14 cellular contexts compared by ENCODE assay signal in the genomic region with DNA sequence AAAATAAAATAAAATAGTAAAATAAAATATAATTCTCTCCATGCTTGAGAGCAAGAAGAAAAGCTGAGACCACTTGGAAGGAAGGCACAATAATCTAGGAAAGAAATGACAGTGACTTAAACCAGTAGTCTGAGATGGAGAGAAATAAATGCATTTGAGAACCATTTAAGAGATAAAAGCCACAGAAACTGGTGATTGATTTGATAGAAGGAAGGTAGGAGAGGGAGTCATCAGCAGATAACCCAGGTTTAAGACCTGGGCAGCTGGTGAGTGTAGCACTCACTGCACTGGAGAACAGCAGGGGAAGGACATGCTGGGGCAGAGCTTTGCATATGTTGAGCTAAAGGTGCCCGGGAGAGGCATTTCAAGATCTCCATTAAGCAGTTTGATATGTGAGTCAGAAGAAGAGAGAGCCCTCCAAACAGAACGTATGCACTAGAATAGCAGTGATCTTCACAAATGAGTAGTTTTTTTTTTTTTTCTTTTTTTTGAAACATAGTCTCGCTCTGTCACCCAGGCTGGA.
DNase-seq lines count a peak whose midpoint lies in the region; ATAC-seq and TF ChIP-seq lines count a peak whose summit lies in the region.
"Had no signal": no experiment of that assay in that cellular context is flagged by ENCODE, and none has a peak within 500 bp of the region (broad histone marks: within the 10 kb centered on the region; RNA-seq: fewer than 3 reads in every experiment).

No MANE protein-coding gene starts in this region.

- H3K27me3 ChIP-seq in mammary epithelial cell (ENCODE audit: insufficient read depth, low read length) (peaks cover 4% of the 10 kb centered on the region), foreskin keratinocyte (peaks cover 3% of the 10 kb centered on the region)
- H3K27me3 ChIP-seq: BLaER1 treated with 17β-estradiol and CSF1 and Interleukin-3, amounts not matched to agents 10 nM and 100 nM had no signal

- no peaks in the 10 kb centered on the region for H3K9me3 Mint-ChIP-seq in MCF 10A (ENCODE audit: unreplicated experiment)
- H3K9me3 Mint-ChIP-seq in Calu3 (ENCODE audit: low read depth, unreplicated experiment): no peaks in the 10 kb centered on the region
- H3K9me3 Mint-ChIP-seq: CD8-positive, alpha-beta T cell had no signal

- H3K4me3 Mint-ChIP-seq in MCF 10A (ENCODE audit: unreplicated experiment): no peak overlapping the region
- H3K4me3 Mint-ChIP-seq in Calu3 (ENCODE audit: low read depth, unreplicated experiment): no peak overlapping the region
- H3K4me3 Mint-ChIP-seq: CD8-positive, alpha-beta T cell had no signal

- H3K79me2 ChIP-seq in mammary epithelial cell (ENCODE audit: insufficient read depth, low read length): no peaks in the 10 kb centered on the region

- DNase-seq in mammary epithelial cell (peak; percentile 8), MCF 10A (ENCODE audit: unreplicated experiment) (no peak), NCI-H2171 (lab: John Stamatoyannopoulos, UW) (peak; percentile 42), foreskin keratinocyte (peak; percentile 8 to 53), Calu3 (no peak), KBM-7 (no peak)
- DNase-seq: CD8-positive, alpha-beta T cell; DMS79 treated with DMSO at 0.1 percent for 48 hours; NCI-H774; PC-3; RPMI8226; SHP77 treated with DMSO at 0.1 percent for 48 hours had no signal

- H3K9ac ChIP-seq in mammary epithelial cell (ENCODE audit: insufficient read depth, low read length): no peak overlapping the region
- H3K9ac ChIP-seq: BLaER1 treated with 17β-estradiol and CSF1 and Interleukin-3, amounts not matched to agents 10 nM and 100 nM had no signal

- POLR2A ChIA-PET in MCF 10A (lab: Yijun Ruan, JAX): no interaction called here

- H3K4me1 ChIP-seq in mammary epithelial cell (ENCODE audit: insufficient read depth, low read length): no peaks in the 10 kb centered on the region
- H3K4me1 ChIP-seq in foreskin keratinocyte: no peaks in the 10 kb centered on the region
- H3K4me1 ChIP-seq: BLaER1 treated with 17β-estradiol and CSF1 and Interleukin-3, amounts not matched to agents 10 nM and 100 nM had no signal

- no peak overlapping the region for H3K4me3 ChIP-seq in mammary epithelial cell (replicated peaks in 1 of 3; ENCODE audit: insufficient read depth in 1 of 3, low read depth in 2 of 3, low read length in 3 of 3)
- H3K4me3 ChIP-seq: BLaER1 treated with 17β-estradiol and CSF1 and Interleukin-3, amounts not matched to agents 10 nM and 100 nM had no signal

- H3K9me3 ChIP-seq in mammary epithelial cell (replicated peaks; ENCODE audit: insufficient read depth, low read length): no peaks in the 10 kb centered on the region
- H3K9me3 ChIP-seq: BLaER1 treated with 17β-estradiol and CSF1 and Interleukin-3, amounts not matched to agents 10 nM and 100 nM had no signal

- in situ Hi-C loops in mammary epithelial cell (cut with MboI; ENCODE audit: low sequenced_read_pairs in 2 of 2): no loop called here
- in situ Hi-C loops in KBM-7 (cut with MboI; ENCODE audit: low pct_unique_long_range_greater_than_20kb, low sequenced_read_pairs): no loop called here

- peak; percentile 46 for ATAC-seq in foreskin keratinocyte
- ATAC-seq in GM21381 (IDR thresholded peaks at IDR 0.05; ENCODE audit: unreplicated experiment): no peak
- ATAC-seq: CD8-positive, alpha-beta T cell; PC-3 had no signal

- TF ChIP-seq CTCF in mammary epithelial cell (conservative IDR thresholded peaks at IDR 0.05 in 1 of 2, IDR thresholded peaks at IDR 0.05 in 1 of 2; ENCODE audit: extremely low read depth in 1 of 2, insufficient read depth in 1 of 2, low read depth in 1 of 2, low read length in 2 of 2) (no peak), MCF 10A (IDR thresholded peaks at IDR 0.05; ENCODE audit: unreplicated experiment) (no peak), foreskin keratinocyte (conservative IDR thresholded peaks at IDR 0.05) (no peak), Calu3 (IDR thresholded peaks at IDR 0.05; ENCODE audit: unreplicated experiment) (no peak)

- H3K36me3 Mint-ChIP-seq in MCF 10A (ENCODE audit: insufficient read depth, unreplicated experiment): no peaks in the 10 kb centered on the region
- no peaks in the 10 kb centered on the region for H3K36me3 Mint-ChIP-seq in Calu3 (ENCODE audit: insufficient read depth, unreplicated experiment)
- H3K36me3 Mint-ChIP-seq: CD8-positive, alpha-beta T cell had no signal

- WGBS in mammary epithelial cell (ENCODE audit: low coverage, missing lambda C conversion rate): 92% methylated on average over 3 of the region's 3 CpGs

- no peaks in the 10 kb centered on the region for H4K20me1 ChIP-seq in mammary epithelial cell (ENCODE audit: insufficient read depth, low read length)
- H4K20me1 ChIP-seq: BLaER1 treated with 17β-estradiol and CSF1 and Interleukin-3, amounts not matched to agents 10 nM and 100 nM had no signal

- BruUV-seq in mammary epithelial cell (replicated peaks; lab: Mats Ljungman, UMichigan) (no TSS peak), MCF 10A (replicated peaks; lab: Mats Ljungman, UMichigan) (no TSS peak), Calu3 (replicated peaks; lab: Mats Ljungman, UMichigan) (no TSS peak)

- H2AFZ ChIP-seq in mammary epithelial cell (ENCODE audit: low read depth, low read length): no peak overlapping the region

- H3K4me1 Mint-ChIP-seq in MCF 10A (ENCODE audit: insufficient read depth, unreplicated experiment) (no peaks in the 10 kb centered on the region), Calu3 (ENCODE audit: low read depth, unreplicated experiment) (no peaks in the 10 kb centered on the region)

- H3K27ac ChIP-seq in mammary epithelial cell (ENCODE audit: insufficient read depth, low read depth, low read length): no peak overlapping the region
- no peak overlapping the region for H3K27ac ChIP-seq in foreskin keratinocyte
- H3K27ac ChIP-seq: BLaER1 treated with 17β-estradiol and CSF1 and Interleukin-3, amounts not matched to agents 10 nM and 100 nM had no signal

- no peaks in the 10 kb centered on the region for H3K36me3 ChIP-seq in mammary epithelial cell (ENCODE audit: insufficient read depth, low read length)
- H3K36me3 ChIP-seq: BLaER1 treated with 17β-estradiol and CSF1 and Interleukin-3, amounts not matched to agents 10 nM and 100 nM had no signal

- dilution Hi-C loops in mammary epithelial cell (cut with HindIII; ENCODE audit: low sequenced_read_pairs): no loop called here

- H3K4me2 ChIP-seq in mammary epithelial cell (ENCODE audit: insufficient read depth, low read depth, low read length): no peak overlapping the region
- H3K4me2 ChIP-seq: BLaER1 treated with 17β-estradiol and CSF1 and Interleukin-3, amounts not matched to agents 10 nM and 100 nM had no signal

- intact Hi-C loops in mammary epithelial cell (cut with micrococcal nuclease): no loop called here
- intact Hi-C loops in MCF 10A (cut with micrococcal nuclease): no loop called here
- intact Hi-C loops in Calu3 (cut with micrococcal nuclease; ENCODE audit: unreplicated experiment): no loop called here

- H3K27ac Mint-ChIP-seq in MCF 10A (ENCODE audit: low read depth, unreplicated experiment) (no peak overlapping the region), Calu3 (ENCODE audit: unreplicated experiment) (no peak overlapping the region)
- H3K27ac Mint-ChIP-seq: CD8-positive, alpha-beta T cell had no signal

- CTCF ChIA-PET in mammary epithelial cell (lab: Charles Lee; ENCODE audit: low non-redundant PET) (no interaction called here), MCF 10A (lab: Yijun Ruan, JAX) (interaction anchor here (0.7 to 0.8 kb wide), 2 partner anchors 123 to 987 kb away, joined by 4 read pairs; no protein-coding TSS in a partner anchor), Calu3 (lab: Charles Lee) (no interaction called here)

- H3K27me3 Mint-ChIP-seq in MCF 10A (ENCODE audit: insufficient read depth, unreplicated experiment) (peaks cover 49% of the 10 kb centered on the region), Calu3 (ENCODE audit: unreplicated experiment) (no peaks in the 10 kb centered on the region)

Comparison
In these comparisons a context has a peak if more than half of its experiments do, and no peak if none do; other contexts are left out.
1. DNase-seq: peak in mammary epithelial cell (single experiment), NCI-H2171 (single experiment) and foreskin keratinocyte (2 of 2); none in MCF 10A (single experiment), Calu3 (single experiment) and KBM-7 (single experiment).